In the genomic region with DNA sequence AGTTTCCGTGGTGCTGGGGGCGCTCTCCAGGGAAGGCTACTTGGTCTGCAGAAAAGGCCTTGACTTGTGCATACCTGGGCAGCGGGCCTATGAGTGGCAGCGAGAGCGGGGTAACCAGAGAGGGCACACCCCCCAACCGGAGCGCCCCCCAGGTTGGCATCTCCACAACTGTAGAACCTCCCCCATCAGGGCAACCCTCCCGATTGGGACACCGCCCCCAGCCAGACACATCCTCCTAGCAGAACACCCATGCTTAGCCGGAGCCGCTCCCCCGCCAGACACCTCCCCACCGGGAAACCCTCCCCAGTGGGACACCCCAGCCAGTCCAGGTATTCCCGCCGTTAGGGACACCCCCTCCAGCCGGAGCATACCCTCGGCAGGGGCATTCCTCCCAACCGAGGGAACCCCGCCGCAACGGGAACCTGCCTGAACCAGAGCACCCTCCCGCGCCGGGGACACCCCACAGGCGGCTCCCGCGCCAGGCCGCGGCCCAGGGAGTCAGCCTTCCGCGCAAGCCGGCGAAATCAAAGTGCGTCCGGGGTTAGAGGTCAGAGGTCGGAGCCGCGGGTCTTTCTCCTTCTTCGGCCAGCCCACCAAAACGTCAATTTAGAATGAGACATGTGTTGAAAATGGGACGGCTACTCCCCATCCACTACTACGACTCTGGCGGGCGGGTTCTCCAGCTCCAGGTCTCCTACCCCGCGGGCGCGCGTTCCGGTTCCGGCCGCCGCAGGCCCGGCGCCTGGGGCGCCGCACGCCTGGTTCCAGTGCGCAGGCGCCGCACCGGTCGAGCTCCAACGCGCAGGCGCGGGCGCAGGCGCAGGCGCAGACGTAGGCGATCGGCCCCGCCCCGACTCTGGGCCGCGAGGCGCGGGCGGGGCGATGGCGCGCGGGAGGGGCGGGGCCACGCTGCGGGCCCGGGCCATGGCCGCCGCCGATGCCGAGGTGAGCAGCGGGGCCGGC, we compare ENCODE assay signal across 8 cellular contexts. TPM values are rescaled to one million over a fixed set of nuclear protein-coding genes. Genes with fewer than 3 reads are reported as not detected.
DNase-seq lines count a peak whose midpoint lies in the region; ATAC-seq lines count a peak whose summit lies in the region.

A gene (plus strand): TSS at position 901 of the 963 bp plus-strand sequence. CDS start 24 bp downstream, at position 925.

- CTCF ChIA-PET in CD4-positive, alpha-beta memory T cell (lab: Charles Lee; ENCODE audit: partially characterized antibody): no interaction called here

- no peaks in the 10 kb centered on the region for H3K9me3 ChIP-seq in CD4-positive, alpha-beta memory T cell (ENCODE audit: control insufficient read depth in 1 of 2, low read length in 2 of 2)

- ATAC-seq in GM19455 (IDR thresholded peaks at IDR 0.05; ENCODE audit: unreplicated experiment): peak; percentile 69

- peak; percentile 84 to 97 (median 94) for DNase-seq in CD4-positive, alpha-beta memory T cell
- DNase-seq in HPDE6-E6E7 (ENCODE audit: extremely low spot score): peak; percentile 86
- DNase-seq in NOMO-1 treated with dmso at 0.1 percent for 144 hours (lab: John Stamatoyannopoulos, UW; ENCODE audit: unreplicated experiment): peak; percentile 78
- peak; percentile 39 for DNase-seq in activated CD8-positive, alpha-beta memory T cell treated with anti-CD3 and anti-CD28 coated beads, Interleukin-2, amount 50 U/mL, for 1 hour (ENCODE audit: extremely low read depth)
- DNase-seq in midbrain (lab: John Stamatoyannopoulos, UW): peak; percentile 85
- DNase-seq in stimulated activated CD8-positive, alpha-beta memory T cell treated with anti-CD3 and anti-CD28 coated beads, Interleukin-15, amount 100 ng/mL, for 48 hours (ENCODE audit: low read depth in 2 of 2): peak; percentile 81 to 87

- no peaks in the 10 kb centered on the region for H3K9me3 Mint-ChIP-seq in CD4-positive, alpha-beta memory T cell

- no peaks in the 10 kb centered on the region for H3K27me3 Mint-ChIP-seq in CD4-positive, alpha-beta memory T cell

- POLR2A ChIA-PET in CD4-positive, alpha-beta memory T cell (lab: Charles Lee; ENCODE audit: partially characterized antibody): interaction anchor here (0.9 to 2.6 kb wide), 13 partner anchors 8 to 67 kb away, joined by 3 to 26 read pairs (median 6); a partner anchor contains a TSS

- H3K36me3 ChIP-seq in CD4-positive, alpha-beta memory T cell (ENCODE audit: insufficient read depth, low read length): peaks cover 14% of the 10 kb centered on the region

- no peaks in the 10 kb centered on the region for H3K27me3 ChIP-seq in CD4-positive, alpha-beta memory T cell (ENCODE audit: insufficient read depth, low read length)

- peak within 1 kb of the TSS; percentile 92 to 97 for H3K4me3 ChIP-seq in CD4-positive, alpha-beta memory T cell (ENCODE audit: low read length in 2 of 2)

- in situ Hi-C loops in endometrial microvascular endothelial cells (cut with HindIII; ENCODE audit: inconsistent ontology term, low pct_unique_long_range_greater_than_20kb, low sequenced_read_pairs): no loop called here

- H3K4me3 Mint-ChIP-seq in CD4-positive, alpha-beta memory T cell: peak within 1 kb of the TSS; percentile 88 to 94 (median 91)

- H3K27ac ChIP-seq in CD4-positive, alpha-beta memory T cell (ENCODE audit: low read depth, low read length): peak within 1 kb of the TSS; percentile 88

- peaks cover 44% of the 10 kb centered on the region for H3K4me1 ChIP-seq in CD4-positive, alpha-beta memory T cell (ENCODE audit: insufficient read depth, low read length)

- peaks cover 26 to 52% (median 38%) of the 10 kb centered on the region in 4 donors for H3K4me1 Mint-ChIP-seq in CD4-positive, alpha-beta memory T cell

- H3K27ac Mint-ChIP-seq in CD4-positive, alpha-beta memory T cell: peak within 1 kb of the TSS; percentile 90 to 98 (median 96)

- intact Hi-C loops in CD4-positive, alpha-beta memory T cell (cut with micrococcal nuclease): loop anchor here (1.0 kb wide), 2 partner anchors 13 to 28 kb away; a partner anchor contains a TSS

- H3K36me3 Mint-ChIP-seq in CD4-positive, alpha-beta memory T cell: peaks cover 0 to 19% of the 10 kb centered on the region in 2 donors

RNA-seq across cellular contexts. Expression of the gene that starts here (rescaled TPM):
- total RNA-seq in CD4-positive, alpha-beta memory T cell: 100 to 1,000 TPM in 1 of 2 experiments, 10 to 100 TPM in 1; 99.6 to 118 TPM
- polyA plus RNA-seq in CD4-positive, alpha-beta memory T cell: 10 to 100 TPM in 1 of 2 donors, 1 to 10 TPM in 1; 6.7 to 35.5 TPM
- total RNA-seq in endometrial microvascular endothelial cells (ENCODE audit: inconsistent ontology term): 69.0 TPM

Comparison
In these comparisons a context has a peak if more than half of its experiments do, and no peak if none do; other contexts are left out.
1. Peak in every context shown above with its lines: DNase-seq, ATAC-seq, H3K4me3 ChIP-seq and H3K27ac ChIP-seq.
2. DNase-seq: peak in every context shown above with its lines; median percentile 94 in CD4-positive, alpha-beta memory T cell; 86 in HPDE6-E6E7; 85 in midbrain; 84 in stimulated activated CD8-positive, alpha-beta memory T cell treated with anti-CD3 and anti-CD28 coated beads, Interleukin-15, amount 100 ng/mL, for 48 hours; 78 in NOMO-1 treated with dmso at 0.1 percent for 144 hours; 39 in activated CD8-positive, alpha-beta memory T cell treated with anti-CD3 and anti-CD28 coated beads, Interleukin-2, amount 50 U/mL, for 1 hour.